Comparison of ENCODE assay signal across 15 cellular contexts in the genomic region with DNA sequence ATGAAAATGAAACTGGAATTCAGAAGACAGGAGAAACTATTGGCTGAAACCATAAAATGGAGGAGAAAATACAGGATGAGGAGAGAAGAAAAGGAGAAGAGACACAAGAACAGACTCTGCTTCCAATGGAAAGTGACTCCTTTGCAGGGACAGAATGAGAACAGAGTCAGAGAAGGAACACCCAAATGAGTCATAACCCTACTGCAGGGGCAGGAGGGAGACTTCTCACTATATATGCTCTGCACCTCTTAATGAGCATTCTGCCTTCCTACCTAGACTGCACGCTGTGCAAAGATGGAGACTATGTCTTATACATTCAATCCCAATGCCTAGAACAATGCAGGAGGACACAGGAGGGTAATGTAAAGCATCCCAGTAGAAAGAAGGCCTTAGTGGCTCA. TPM values are rescaled to one million over a fixed set of nuclear protein-coding genes. Genes with fewer than 3 reads are reported as not detected.
DNase-seq lines count a peak whose midpoint lies in the region; ATAC-seq, FAIRE-seq and TF ChIP-seq lines count a peak whose summit lies in the region.
"Had no signal": no experiment of that assay in that cellular context is flagged by ENCODE, and none has a peak within 500 bp of the region (broad histone marks: within the 10 kb centered on the region; RNA-seq: fewer than 3 reads in every experiment).

No MANE protein-coding gene starts in this region.

- H3K27ac ChIP-seq in right lobe of liver, result no peak overlapping the region
- H3K27ac ChIP-seq: brain microvascular endothelial cell had no signal

- intact Hi-C loops in right lobe of liver (cut with DNase I), result no loop called here

- no peaks in the 10 kb centered on the region for H3K36me3 ChIP-seq in bronchial epithelial cell (ENCODE audit: control insufficient read depth, insufficient read depth, low read length)
- no peaks in the 10 kb centered on the region for H3K36me3 ChIP-seq in right lobe of liver
- H3K36me3 ChIP-seq: brain microvascular endothelial cell had no signal

- no peak for TF ChIP-seq POLR2A in right lobe of liver (IDR thresholded peaks at IDR 0.05)

- 88% methylated on average over 1 of the region's 1 CpG for WGBS in right lobe of liver (ENCODE audit: insufficient coverage, low coverage, low lambda C conversion rate, missing lambda C conversion rate)

- ATAC-seq in GM18508 (IDR thresholded peaks at IDR 0.05; ENCODE audit: insufficient read depth, unreplicated experiment) (peak; percentile 68), GM21515 (IDR thresholded peaks at IDR 0.05; ENCODE audit: unreplicated experiment) (peak; percentile 72), HG03095 (IDR thresholded peaks at IDR 0.05; ENCODE audit: unreplicated experiment) (peak; percentile 65), right lobe of liver (no peak), GM18907 (IDR thresholded peaks at IDR 0.05; ENCODE audit: unreplicated experiment) (no peak)
- ATAC-seq: WTC11 had no signal

- H3K27me3 ChIP-seq in bronchial epithelial cell (ENCODE audit: control insufficient read depth, insufficient read depth, low read length), result no peaks in the 10 kb centered on the region
- no peaks in the 10 kb centered on the region for H3K27me3 ChIP-seq in right lobe of liver
- H3K27me3 ChIP-seq: brain microvascular endothelial cell had no signal

- H3K9me3 ChIP-seq in right lobe of liver, result no peaks in the 10 kb centered on the region

- no peak for TF ChIP-seq CTCF in bronchial epithelial cell (IDR thresholded peaks at IDR 0.05; ENCODE audit: insufficient read depth, low read length, severe bottlenecking)
- TF ChIP-seq CTCF in right lobe of liver (IDR thresholded peaks at IDR 0.05), result no peak

- FAIRE-seq in bronchial epithelial cell (lab: Jason Lieb, UNC), result no peak

- peak; percentile 46 for DNase-seq in bronchial epithelial cell (ENCODE audit: low read depth)
- DNase-seq in right lobe of liver, result no peak
- DNase-seq in activated T-cell treated with anti-CD3 and anti-CD28 coated beads, Interleukin-2, amount 50 U/mL, for 1 hour, result no peak
- no peak for DNase-seq in NCI-H187 treated with DMSO at 0.1 percent for 48 hours (lab: John Stamatoyannopoulos, UW)
- DNase-seq: activated T-cell treated with anti-CD3 and anti-CD28 coated beads, Interleukin-2, amount 50 U/mL, for 24 hours; brain microvascular endothelial cell; NCI-H524; SIG-M5; stimulated activated naive CD4-positive, alpha-beta T cell had no signal

- H3K4me3 ChIP-seq in bronchial epithelial cell (ENCODE audit: low read depth, low read length) (no peak overlapping the region), right lobe of liver (no peak overlapping the region)

- H3K4me1 ChIP-seq in right lobe of liver, result no peaks in the 10 kb centered on the region

RNA-seq across cellular contexts. Expression of a gene that starts 2.1 kb away (rescaled TPM):
- total RNA-seq in bronchial epithelial cell (not detected in 2 replicates), right lobe of liver (under 1 TPM in 1 of 6 experiments, not detected in 5; 0.15 TPM)
- total RNA-seq: omental fat pad had no signal

RNA-seq across cellular contexts. Expression of a gene that starts 18.3 kb away (rescaled TPM):
- total RNA-seq in bronchial epithelial cell (29.7 and 41.6 TPM in 2 replicates), right lobe of liver (10 to 100 TPM; 34.3 to 47.0 (median 38.9) TPM)

Comparison
In these comparisons a context has a peak if more than half of its experiments do, and no peak if none do; other contexts are left out.
1. ATAC-seq: peak in GM18508 (single experiment), GM21515 (single experiment) and HG03095 (single experiment); none in right lobe of liver (0 of 4) and GM18907 (single experiment).